Comparison of ENCODE assay signal across 12 cellular contexts in the genomic region with DNA sequence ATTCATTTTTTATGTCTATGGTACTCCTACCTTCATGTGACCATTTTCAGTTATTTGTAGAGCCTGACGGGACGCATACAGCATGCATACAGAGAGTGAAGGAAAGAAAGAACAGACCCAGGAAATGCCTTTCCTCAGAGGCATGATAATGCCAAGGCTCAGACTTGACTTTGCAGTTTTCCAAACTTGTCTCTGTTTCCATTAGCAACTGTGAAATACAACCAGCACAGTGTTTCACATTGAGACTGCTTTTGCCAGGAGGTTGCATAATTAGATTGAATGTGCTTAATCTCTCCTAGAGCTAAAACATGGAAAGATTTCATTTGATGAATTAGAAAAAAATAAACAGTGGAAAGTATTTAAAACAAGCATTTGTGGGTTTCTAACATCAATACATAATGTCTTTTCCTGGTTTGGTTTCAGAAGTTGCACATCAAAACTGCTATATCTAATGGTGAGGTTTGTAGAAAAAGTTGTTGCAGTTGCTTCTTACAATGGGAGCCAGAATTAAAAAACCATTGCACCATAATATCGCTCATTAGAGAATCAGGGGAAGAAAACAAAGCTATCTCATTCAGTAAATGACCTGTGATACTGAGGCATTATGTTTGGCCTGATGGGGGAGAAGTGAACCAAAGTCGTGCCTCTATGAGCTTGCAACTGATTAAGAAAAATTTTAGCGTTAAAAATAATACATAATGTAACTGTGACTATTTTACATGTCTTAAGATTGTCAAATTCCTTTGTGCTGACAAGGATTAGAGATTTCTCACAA.
A peak's percentile ranks its signal among the peaks of the same experiment; 100 is the strongest.
DNase-seq lines count a peak whose midpoint lies in the region; ATAC-seq, FAIRE-seq and TF ChIP-seq lines count a peak whose summit lies in the region.
"Had no signal": no experiment of that assay in that cellular context is flagged by ENCODE, and none has a peak within 500 bp of the region (broad histone marks: within the 10 kb centered on the region; RNA-seq: fewer than 3 reads in every experiment).

No MANE protein-coding gene starts in this region.

- H3K36me3 ChIP-seq in HUES64 (ENCODE audit: insufficient read depth, low read length) (no peaks in the 10 kb centered on the region), skeletal muscle tissue (ENCODE audit: control insufficient read depth in 3 of 3, insufficient read depth in 3 of 3, low read length in 3 of 3) (no peaks in the 10 kb centered on the region), HepG2 (replicated peaks in 1 of 2; ENCODE audit: control insufficient read depth in 1 of 2, insufficient read depth in 2 of 2, low read length in 2 of 2) (no peaks in the 10 kb centered on the region)

- BruUV-seq in HepG2 (replicated peaks; lab: Mats Ljungman, UMichigan) = no TSS peak

- no peak for FAIRE-seq in HepG2 (lab: Jason Lieb, UNC)

- ATAC-seq in HepG2 = no peak

- no peak overlapping the region for H3K4me3 ChIP-seq in HUES64 (ENCODE audit: low read length)
- H3K4me3 ChIP-seq in dorsolateral prefrontal cortex = peak overlapping the region in 1 of 59 donors; percentile 6
- H3K4me3 ChIP-seq in skeletal muscle tissue (ENCODE audit: low read length in 3 of 3) = no peak overlapping the region
- H3K4me3 ChIP-seq in HepG2 (replicated peaks in 1 of 3; ENCODE audit: insufficient read depth in 1 of 3, low read depth in 2 of 3, low read length in 3 of 3) = no peak overlapping the region
- H3K4me3 ChIP-seq: lung had no signal

- no peaks in the 10 kb centered on the region for H3K4me1 Mint-ChIP-seq in activated CD4-positive, alpha-beta T cell treated with anti-CD3 and anti-CD28 coated beads, Interleukin-2, amount 10 ng/mL, durations not matched to agents 7 days and 5 days

- CTCF ChIA-PET in HepG2 (lab: Yijun Ruan, JAX; ENCODE audit: low intra/inter-chr PET ratio, low total read pairs) = no interaction called here
- CTCF ChIA-PET in activated CD4-positive, alpha-beta T cell treated with anti-CD3 and anti-CD28 coated beads, Interleukin-2, amount 10 ng/mL, durations not matched to agents 7 days and 5 days (lab: Charles Lee) = no interaction called here

- no peaks in the 10 kb centered on the region for H3K27me3 ChIP-seq in HUES64 (ENCODE audit: insufficient read depth, low read length)
- H3K27me3 ChIP-seq in dorsolateral prefrontal cortex = no peaks in the 10 kb centered on the region
- H3K27me3 ChIP-seq in layer of hippocampus (ENCODE audit: control insufficient read depth, insufficient read depth, low read length) = no peaks in the 10 kb centered on the region
- no peaks in the 10 kb centered on the region for H3K27me3 ChIP-seq in skeletal muscle tissue (ENCODE audit: control insufficient read depth in 3 of 3, insufficient read depth in 3 of 3, low read length in 3 of 3)
- H3K27me3 ChIP-seq in HepG2 (ENCODE audit: control insufficient read depth in 1 of 2, insufficient read depth in 2 of 2, low read length in 2 of 2) = no peaks in the 10 kb centered on the region

- H3K9ac ChIP-seq in HUES64 (ENCODE audit: low read depth, low read length) (peak overlapping the region; percentile 50; the same call in 1 of the 2 replicates), skeletal muscle tissue (ENCODE audit: low read depth in 1 of 3, low read length in 3 of 3) (no peak overlapping the region), HepG2 (ENCODE audit: insufficient read depth, low read depth, low read length) (no peak overlapping the region)

- in situ Hi-C loops in HepG2 (cut with HindIII; ENCODE audit: extremely low pct_ligation_motif_present, low pct_unique_long_range_greater_than_20kb) = no loop called here

- no peaks in the 10 kb centered on the region for H4K20me1 ChIP-seq in HepG2 (ENCODE audit: insufficient read depth, low read length)

- no peak overlapping the region for H2AFZ ChIP-seq in HepG2 (ENCODE audit: low read length)

- H3K4me3 Mint-ChIP-seq in activated CD4-positive, alpha-beta T cell treated with anti-CD3 and anti-CD28 coated beads, Interleukin-2, amount 10 ng/mL, durations not matched to agents 7 days and 5 days = no peak overlapping the region

- intact Hi-C loops in dorsolateral prefrontal cortex (cut with DNase I) = no loop called here
- intact Hi-C loops in HepG2 (cut with micrococcal nuclease; ENCODE audit: unreplicated experiment) = no loop called here

- TF ChIP-seq POLR2A in HepG2 (IDR thresholded peaks at IDR 0.05; ENCODE audit: insufficient read depth in 1 of 2, low read depth in 2 of 2, low read length in 2 of 2) = no peak

- H3K4me1 ChIP-seq in HUES64 (ENCODE audit: insufficient read depth, low read length) = peaks cover 29% of the 10 kb centered on the region
- no peaks in the 10 kb centered on the region for H3K4me1 ChIP-seq in skeletal muscle tissue (ENCODE audit: control insufficient read depth in 3 of 3, insufficient read depth in 3 of 3, low read length in 3 of 3)
- no peaks in the 10 kb centered on the region for H3K4me1 ChIP-seq in HepG2 (ENCODE audit: insufficient read depth, low read length)

- TF ChIP-seq EP300 in HepG2 (IDR thresholded peaks at IDR 0.05; ENCODE audit: low read depth in 2 of 2, low read length in 2 of 2) = no peak
- TF ChIP-seq EP300 in HepG2 (CRISPR knock-in tag; IDR thresholded peaks at IDR 0.05; ENCODE audit: borderline replicate concordance) = no peak

- H3K4me2 ChIP-seq in HepG2 (ENCODE audit: low read depth, low read length) = no peak overlapping the region

- no peak overlapping the region for H3K27ac Mint-ChIP-seq in activated CD4-positive, alpha-beta T cell treated with anti-CD3 and anti-CD28 coated beads, Interleukin-2, amount 10 ng/mL, durations not matched to agents 7 days and 5 days

- no peaks in the 10 kb centered on the region for H3K79me2 ChIP-seq in HepG2 (ENCODE audit: insufficient read depth, low read length)

- POLR2A ChIA-PET in HepG2 (lab: Yijun Ruan, JAX) = no interaction called here
- POLR2A ChIA-PET in activated CD4-positive, alpha-beta T cell treated with anti-CD3 and anti-CD28 coated beads, Interleukin-2, amount 10 ng/mL, durations not matched to agents 7 days and 5 days (lab: Charles Lee) = no interaction called here

- H3K27ac ChIP-seq in HUES64 (ENCODE audit: low read depth, low read length) (peak overlapping the region; percentile 59), dorsolateral prefrontal cortex (peak overlapping the region in 38 of 59 donors; percentile 1 to 86 (median 60)), layer of hippocampus (ENCODE audit: low read depth, low read length) (peak overlapping the region; percentile 64), skeletal muscle tissue (ENCODE audit: low read depth, low read length) (peak overlapping the region; percentile 5), HepG2 (ENCODE audit: extremely low read length, insufficient read depth, low read length) (no peak overlapping the region)

- no peaks in the 10 kb centered on the region for H3K36me3 Mint-ChIP-seq in activated CD4-positive, alpha-beta T cell treated with anti-CD3 and anti-CD28 coated beads, Interleukin-2, amount 10 ng/mL, durations not matched to agents 7 days and 5 days (ENCODE audit: low read depth)

- no peaks in the 10 kb centered on the region for H3K9me3 Mint-ChIP-seq in activated CD4-positive, alpha-beta T cell treated with anti-CD3 and anti-CD28 coated beads, Interleukin-2, amount 10 ng/mL, durations not matched to agents 7 days and 5 days

- DNase-seq in dorsolateral prefrontal cortex = no peak
- DNase-seq in HepG2 (ENCODE audit: low spot score) = no peak
- DNase-seq in activated CD4-positive, alpha-beta T cell treated with anti-CD3 and anti-CD28 coated beads, Interleukin-2, amount 10 ng/mL, durations not matched to agents 7 days and 5 days = no peak
- no peak for DNase-seq in DMS79 treated with DMSO at 0.1 percent for 48 hours (lab: John Stamatoyannopoulos, UW)
- no peak for DNase-seq in stimulated activated CD4-positive, alpha-beta T cell treated with anti-CD3 and anti-CD28 coated beads, Interleukin-4, amount 100 ng/mL, for 4 hours
- DNase-seq: activated CD4-positive, alpha-beta T cell treated with anti-CD3 and anti-CD28 coated beads for 48 hours; central memory CD4-positive, alpha-beta T cell; DMS53 had no signal

- no peak for TF ChIP-seq CTCF in dorsolateral prefrontal cortex (IDR thresholded peaks at IDR 0.05 in 54 of 56, conservative IDR thresholded peaks at IDR 0.05 in 2 of 56; ENCODE audit: low read depth in 1 of 56, partially characterized antibody in 56 of 56)
- no peak for TF ChIP-seq CTCF in HepG2 (CRISPR knock-in tag; IDR thresholded peaks at IDR 0.05)

- no peak for TF ChIP-seq RAD21 in HepG2 (CRISPR knock-in tag; IDR thresholded peaks at IDR 0.05)

- WGBS in HUES64 = 48% methylated on average over 4 of the region's 5 CpGs
- 21% methylated on average over 5 of the region's 5 CpGs for WGBS in HepG2 (ENCODE audit: low lambda C conversion rate)

- H3K27me3 Mint-ChIP-seq in activated CD4-positive, alpha-beta T cell treated with anti-CD3 and anti-CD28 coated beads, Interleukin-2, amount 10 ng/mL, durations not matched to agents 7 days and 5 days = no peaks in the 10 kb centered on the region

- H3K9me3 ChIP-seq in HUES64 (ENCODE audit: insufficient read depth, low read depth, low read length) (no peaks in the 10 kb centered on the region), skeletal muscle tissue (ENCODE audit: control insufficient read depth in 3 of 3, low read length in 3 of 3) (no peaks in the 10 kb centered on the region), HepG2 (ENCODE audit: low read length) (no peaks in the 10 kb centered on the region)

TF ChIP-seq in HepG2, 621 proteins besides CTCF, POLR2A, EP300 and RAD21 (continues in another document):
- TF ChIP-seq DRAP1 (CRISPR knock-in tag; IDR thresholded peaks at IDR 0.05) (no peak), YEATS4 (CRISPR knock-in tag; IDR thresholded peaks at IDR 0.05; ENCODE audit: borderline replicate concordance) (no peak), NFE2 (CRISPR knock-in tag; IDR thresholded peaks at IDR 0.05) (no peak), ZNF713 (CRISPR knock-in tag; IDR thresholded peaks at IDR 0.05) (no peak), FOXC1 (CRISPR knock-in tag; IDR thresholded peaks at IDR 0.05; ENCODE audit: borderline replicate concordance) (no peak), GPN1 (CRISPR knock-in tag; IDR thresholded peaks at IDR 0.05; ENCODE audit: borderline replicate concordance) (no peak), SP4 (CRISPR knock-in tag; IDR thresholded peaks at IDR 0.05) (no peak), SP2 (CRISPR knock-in tag; IDR thresholded peaks at IDR 0.05) (no peak), KLF13 (CRISPR knock-in tag; IDR thresholded peaks at IDR 0.05) (no peak)
